In genomic region chr2:55712477-55713060, GRCh38 we compare ENCODE assay signal across 25 cellular contexts.
"Had no signal": no experiment of that assay in that cellular context is flagged by ENCODE, and none has a peak within 500 bp of the region (broad histone marks: within the 10 kb centered on the region; RNA-seq: fewer than 3 reads in every experiment).

No MANE protein-coding gene starts in this region.

- ATAC-seq: activated CD4-positive, alpha-beta T cell treated with anti-CD3 and anti-CD28 coated beads for 36 hours; activated T-cell treated with anti-CD3 and anti-CD28 coated beads, Interleukin-2, amount 50 U/mL, for 4 hours; esophagus mucosa; naive thymus-derived CD8-positive, alpha-beta T cell; stimulated activated naive CD8-positive, alpha-beta T cell treated with anti-CD3 and anti-CD28 coated beads, Interleukin-15, Interleukin-2, amounts not matched to agents 100 U/mL and 50 U/mL, for 24 hours had no signal

- H3K27me3 ChIP-seq: breast epithelium had no signal

- H3K4me3 Mint-ChIP-seq: activated B cell treated with CpG ODN at 0.5 μM for 24 hours; activated CD4-positive, alpha-beta T cell treated with anti-CD3 and anti-CD28 coated beads for 36 hours; activated naive CD8-positive, alpha-beta T cell treated with anti-CD3 and anti-CD28 coated beads for 36 hours; activated T-cell treated with anti-CD3 and anti-CD28 coated beads, Interleukin-2, amount 50 U/mL, for 4 hours; central memory CD8-positive, alpha-beta T cell; mesothelial cell of epicardium; naive thymus-derived CD8-positive, alpha-beta T cell; T-helper 1 cell treated with Interleukin-12 subunit alpha and Interleukin-12 subunit beta and Interleukin-4 antibody, amounts not matched to agents 30 μg/mL and 1 μg/mL, for 36 hours had no signal

- H3K27ac ChIP-seq: breast epithelium had no signal

- H3K9me3 Mint-ChIP-seq: activated B cell treated with CpG ODN at 0.5 μM for 24 hours; activated naive CD8-positive, alpha-beta T cell treated with anti-CD3 and anti-CD28 coated beads for 36 hours; activated T-cell treated with anti-CD3 and anti-CD28 coated beads, Interleukin-2, amount 50 U/mL, for 4 hours; activated T-helper 2 cell treated with anti-CD3 and anti-CD28 coated beads, Interferon-gamma antibody, Interleukin-2, Interleukin-4, amounts not matched to agents 10 μg/mL and 5 μg/mL and 100 μg/mL, durations not matched to agents 14 hours and 24 hours and 36 hours; central memory CD8-positive, alpha-beta T cell; mesothelial cell of epicardium; naive thymus-derived CD8-positive, alpha-beta T cell; T-helper 1 cell treated with Interleukin-12 subunit alpha and Interleukin-12 subunit beta and Interleukin-4 antibody, amounts not matched to agents 30 μg/mL and 1 μg/mL, for 36 hours had no signal

- H3K27me3 Mint-ChIP-seq: activated naive CD8-positive, alpha-beta T cell treated with anti-CD3 and anti-CD28 coated beads for 36 hours had no signal

- H3K27ac Mint-ChIP-seq: activated B cell treated with CpG ODN at 0.5 μM for 24 hours; activated CD4-positive, alpha-beta T cell treated with anti-CD3 and anti-CD28 coated beads for 36 hours; activated naive CD8-positive, alpha-beta T cell treated with anti-CD3 and anti-CD28 coated beads for 36 hours; activated T-helper 2 cell treated with anti-CD3 and anti-CD28 coated beads, Interferon-gamma antibody, Interleukin-2, Interleukin-4, amounts not matched to agents 10 μg/mL and 5 μg/mL and 100 μg/mL, durations not matched to agents 14 hours and 24 hours and 36 hours; mesothelial cell of epicardium; naive thymus-derived CD8-positive, alpha-beta T cell; T-helper 1 cell treated with Interleukin-12 subunit alpha and Interleukin-12 subunit beta and Interleukin-4 antibody, amounts not matched to agents 30 μg/mL and 1 μg/mL, for 36 hours had no signal

- H3K4me1 ChIP-seq: breast epithelium had no signal

- H3K9me3 ChIP-seq: breast epithelium had no signal

- DNase-seq: activated B cell treated with CpG ODN at 0.5 μM for 24 hours; activated CD4-positive, alpha-beta T cell treated with anti-CD3 and anti-CD28 coated beads for 36 hours; activated CD4-positive, alpha-beta T cell treated with anti-CD3 and anti-CD28 coated beads, Interleukin-2, amount 50 U/mL, for 4 hours; activated CD8-positive, alpha-beta memory T cell treated with anti-CD3 and anti-CD28 coated beads for 24 hours; activated CD8-positive, alpha-beta memory T cell treated with anti-CD3 and anti-CD28 coated beads, Interleukin-2, amount 50 U/mL, for 48 hours; activated naive CD4-positive, alpha-beta T cell treated with Interleukin-2 at 50 U/mL for 16 hours; activated naive CD8-positive, alpha-beta T cell treated with anti-CD3 and anti-CD28 coated beads for 36 hours; activated T-cell treated with anti-CD3 and anti-CD28 coated beads, Interleukin-2, amount 50 U/mL, for 4 hours; effector memory CD4-positive, alpha-beta T cell; foreskin melanocyte; glutamatergic neuron; hypothalamus; kidney; naive thymus-derived CD8-positive, alpha-beta T cell; retina; stimulated activated CD4-positive, alpha-beta T cell treated with anti-CD3 and anti-CD28 coated beads, Interleukin-4, amount 100 ng/mL, for 4 hours; stimulated activated naive CD8-positive, alpha-beta T cell treated with anti-CD3 and anti-CD28 coated beads, Interleukin-15, Interleukin-2, amounts not matched to agents 100 U/mL and 50 U/mL, for 24 hours; T1000 had no signal

- H3K36me3 Mint-ChIP-seq: activated naive CD8-positive, alpha-beta T cell treated with anti-CD3 and anti-CD28 coated beads for 36 hours; mesothelial cell of epicardium; naive thymus-derived CD8-positive, alpha-beta T cell had no signal

- H3K36me3 ChIP-seq: breast epithelium had no signal

- H3K4me1 Mint-ChIP-seq: activated B cell treated with CpG ODN at 0.5 μM for 24 hours; activated CD4-positive, alpha-beta T cell treated with anti-CD3 and anti-CD28 coated beads for 36 hours; activated naive CD8-positive, alpha-beta T cell treated with anti-CD3 and anti-CD28 coated beads for 36 hours; central memory CD8-positive, alpha-beta T cell; mesothelial cell of epicardium; naive thymus-derived CD8-positive, alpha-beta T cell had no signal

- H3K4me3 ChIP-seq: breast epithelium, lung had no signal
